In genomic region chr3:105399611-105400010, GRCh38 we compare ENCODE assay signal across 20 cellular contexts. TPM values are rescaled to one million over a fixed set of nuclear protein-coding genes. Genes with fewer than 3 reads are reported as not detected.
DNase-seq lines count a peak whose midpoint lies in the region; ATAC-seq and TF ChIP-seq lines count a peak whose summit lies in the region.
"Had no signal": no experiment of that assay in that cellular context is flagged by ENCODE, and none has a peak within 500 bp of the region (broad histone marks: within the 10 kb centered on the region; RNA-seq: fewer than 3 reads in every experiment).

No MANE protein-coding gene starts in this region.

- ATAC-seq in GM21367 (IDR thresholded peaks at IDR 0.05; ENCODE audit: unreplicated experiment) = no peak
- ATAC-seq: activated CD8-positive, alpha-beta T cell treated with anti-CD3 and anti-CD28 coated beads, Interleukin-2, amount 10 ng/mL, durations not matched to agents 7 days and 5 days had no signal

- H3K27ac ChIP-seq in osteoblast (ENCODE audit: low read depth, low read length) = no peak overlapping the region
- H3K27ac ChIP-seq: BLaER1 treated with 17β-estradiol and CSF1 and Interleukin-3, amounts not matched to agents 10 nM and 100 nM; spleen had no signal

- no peak for DNase-seq in GM12864 (ENCODE audit: low read depth)
- peak in 30 of 56 donors; percentile 2 to 72 (median 18) for DNase-seq in amygdala (lab: John Stamatoyannopoulos, UW)
- peak in 29 of 42 donors; percentile 11 to 82 (median 45) for DNase-seq in head of caudate nucleus
- DNase-seq in osteoblast (ENCODE audit: insufficient read length, low spot score, missing footprints) = peak; percentile 32
- no peak for DNase-seq in AG20443 (ENCODE audit: low spot score)
- DNase-seq in GDM1 (lab: John Stamatoyannopoulos, UW) = no peak
- DNase-seq in GF-D8 (lab: John Stamatoyannopoulos, UW) = no peak
- DNase-seq: activated CD4-positive, alpha-beta T cell treated with anti-CD3 and anti-CD28 coated beads for 1 hour; activated CD8-positive, alpha-beta T cell treated with anti-CD3 and anti-CD28 coated beads, Interleukin-2, amount 10 ng/mL, durations not matched to agents 7 days and 5 days; activated T-cell treated with anti-CD3 and anti-CD28 coated beads, Interleukin-2, amount 50 U/mL, for 24 hours; EL; H7; MM.1S; NCI-H526 treated with DMSO at 0.1 percent for 48 hours; SHP77; spleen; stimulated activated CD4-positive, alpha-beta T cell treated with anti-CD3 and anti-CD28 coated beads, Interleukin-4, amount 100 ng/mL, for 1 hour; stimulated activated naive CD4-positive, alpha-beta T cell treated with Interleukin-2 at 50 U/mL for 16 hours had no signal

- peaks cover 7% of the 10 kb centered on the region for H4K20me1 ChIP-seq in osteoblast (ENCODE audit: insufficient read depth, low read length)

- peak; percentile 2 for TF ChIP-seq CTCF in GM12864 (IDR thresholded peaks at IDR 0.05; ENCODE audit: low read depth, low read length, missing control alignments)
- TF ChIP-seq CTCF in osteoblast (IDR thresholded peaks at IDR 0.05; ENCODE audit: extremely low read depth, low read depth, low read length) = no peak

- H3K36me3 ChIP-seq in osteoblast (ENCODE audit: insufficient read depth, low read length) = peaks cover 4% of the 10 kb centered on the region

- H3K4me2 ChIP-seq in osteoblast (ENCODE audit: insufficient read depth, low read length) = no peak overlapping the region
- H3K4me2 ChIP-seq: BLaER1 treated with 17β-estradiol and CSF1 and Interleukin-3, amounts not matched to agents 10 nM and 100 nM had no signal

- peaks cover 18% of the 10 kb centered on the region for H3K4me1 ChIP-seq in osteoblast (ENCODE audit: insufficient read depth, low read length)
- H3K4me1 ChIP-seq: BLaER1 treated with 17β-estradiol and CSF1 and Interleukin-3, amounts not matched to agents 10 nM and 100 nM; spleen had no signal

- H3K9me3 ChIP-seq in osteoblast (ENCODE audit: low read depth, low read length) = no peaks in the 10 kb centered on the region

- H3K27me3 ChIP-seq in osteoblast (ENCODE audit: insufficient read depth, low read length) = no peaks in the 10 kb centered on the region
- H3K27me3 ChIP-seq: BLaER1 treated with 17β-estradiol and CSF1 and Interleukin-3, amounts not matched to agents 10 nM and 100 nM; spleen had no signal

- H2AFZ ChIP-seq in osteoblast (ENCODE audit: low read length) = no peak overlapping the region

- intact Hi-C loops in head of caudate nucleus (cut with DNase I) = no loop called here

- no peak overlapping the region for H3K4me3 ChIP-seq in GM12864 (ENCODE audit: low read depth, low read length)
- H3K4me3 ChIP-seq in osteoblast (ENCODE audit: insufficient read depth, low read length) = no peak overlapping the region
- H3K4me3 ChIP-seq: BLaER1 treated with 17β-estradiol and CSF1 and Interleukin-3, amounts not matched to agents 10 nM and 100 nM; spleen had no signal

- peaks cover 94% of the 10 kb centered on the region for H3K79me2 ChIP-seq in osteoblast (ENCODE audit: insufficient read depth, low read length)

RNA-seq across cellular contexts. Expression of gene ALCAM, which starts 32.9 kb away (rescaled TPM):
- total RNA-seq in osteoblast = 178 and 276 TPM in 2 replicates

Comparison
In these comparisons a context has a peak if more than half of its experiments do, and no peak if none do; other contexts are left out.
1. DNase-seq: peak in amygdala (30 of 56), head of caudate nucleus (29 of 42) and osteoblast (single experiment); none in GM12864 (single experiment), AG20443 (single experiment), GDM1 (single experiment) and GF-D8 (single experiment).